ENCODE assay signal across 8 cellular contexts in the genomic region with DNA sequence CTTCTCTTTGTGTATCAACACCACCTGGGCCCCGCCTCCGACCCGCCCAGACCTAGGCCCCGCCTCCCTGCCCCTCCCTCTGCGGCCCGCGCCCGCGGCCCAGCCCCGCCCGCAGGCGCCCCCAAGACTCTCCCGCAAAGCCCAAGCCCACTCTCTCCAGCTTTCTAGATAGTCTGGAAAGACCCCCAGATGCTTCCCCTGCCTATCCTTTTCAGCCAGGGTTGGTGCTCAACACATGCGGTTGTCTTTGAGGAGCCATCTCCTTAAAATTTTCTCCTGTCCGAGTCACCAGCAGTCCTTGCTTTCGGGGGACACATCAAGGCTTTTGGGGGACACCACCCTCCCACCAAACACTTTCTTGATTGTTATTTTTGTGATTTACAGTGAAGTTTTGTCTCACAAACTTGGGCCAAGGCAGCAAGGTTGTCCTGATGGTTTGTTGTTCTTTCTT. TPM values are rescaled to one million over a fixed set of nuclear protein-coding genes. Genes with fewer than 3 reads are reported as not detected.
DNase-seq lines count a peak whose midpoint lies in the region; ATAC-seq and TF ChIP-seq lines count a peak whose summit lies in the region.

No MANE protein-coding gene starts in this region.

- H3K4me1 ChIP-seq in adipocyte (ENCODE audit: control insufficient read depth, insufficient read depth, low read length) (peaks cover 18% of the 10 kb centered on the region), left lung (peaks cover 22 to 37% of the 10 kb centered on the region in 2 donors), thoracic aorta (ENCODE audit: control insufficient read depth in 1 of 2, low read depth in 2 of 2) (peaks cover 25 to 35% of the 10 kb centered on the region in 2 donors)

- H3K27ac ChIP-seq in left lung (peak overlapping the region; percentile 98 to 99), thoracic aorta (peak overlapping the region; percentile 96 to 99)

- peaks cover 49% of the 10 kb centered on the region for H3K4me1 Mint-ChIP-seq in activated naive CD4-positive, alpha-beta T cell treated with anti-CD3 and anti-CD28 coated beads, Interleukin-2, amount 10 ng/mL, durations not matched to agents 7 days and 5 days

- CTCF ChIA-PET in activated naive CD4-positive, alpha-beta T cell treated with anti-CD3 and anti-CD28 coated beads, Interleukin-2, amount 10 ng/mL, durations not matched to agents 7 days and 5 days (lab: Charles Lee): no interaction called here

- TF ChIP-seq CTCF in left lung (IDR thresholded peaks at IDR 0.05) (no peak), thoracic aorta (IDR thresholded peaks at IDR 0.05) (no peak)

- H3K27me3 Mint-ChIP-seq in activated naive CD4-positive, alpha-beta T cell treated with anti-CD3 and anti-CD28 coated beads, Interleukin-2, amount 10 ng/mL, durations not matched to agents 7 days and 5 days: peaks cover 12% of the 10 kb centered on the region

- peak; percentile 94 for ATAC-seq in left lung
- ATAC-seq in thoracic aorta (ENCODE audit: insufficient number of reproducible peaks, low FRiP score, low read depth): no peak
- ATAC-seq in HG02840 (IDR thresholded peaks at IDR 0.05; ENCODE audit: low FRiP score, unreplicated experiment): no peak
- ATAC-seq in left lobe of liver: no peak

- H3K36me3 ChIP-seq in adipocyte (ENCODE audit: control insufficient read depth, insufficient read depth, low read length, severe bottlenecking): peaks cover 33% of the 10 kb centered on the region
- peaks cover 11 to 32% of the 10 kb centered on the region in 2 donors for H3K36me3 ChIP-seq in left lung
- peaks cover 24% of the 10 kb centered on the region for H3K36me3 ChIP-seq in thoracic aorta

- peaks cover 48% of the 10 kb centered on the region for H3K36me3 Mint-ChIP-seq in activated naive CD4-positive, alpha-beta T cell treated with anti-CD3 and anti-CD28 coated beads, Interleukin-2, amount 10 ng/mL, durations not matched to agents 7 days and 5 days

- peak overlapping the region; percentile 98 for H3K4me3 Mint-ChIP-seq in activated naive CD4-positive, alpha-beta T cell treated with anti-CD3 and anti-CD28 coated beads, Interleukin-2, amount 10 ng/mL, durations not matched to agents 7 days and 5 days

- H3K9me3 ChIP-seq in adipocyte (ENCODE audit: control insufficient read depth, low read length) (no peaks in the 10 kb centered on the region), left lung (no peaks in the 10 kb centered on the region), thoracic aorta (no peaks in the 10 kb centered on the region)

- H3K9me3 Mint-ChIP-seq in activated naive CD4-positive, alpha-beta T cell treated with anti-CD3 and anti-CD28 coated beads, Interleukin-2, amount 10 ng/mL, durations not matched to agents 7 days and 5 days: no peaks in the 10 kb centered on the region

- peak overlapping the region; percentile 99 for H3K27ac Mint-ChIP-seq in activated naive CD4-positive, alpha-beta T cell treated with anti-CD3 and anti-CD28 coated beads, Interleukin-2, amount 10 ng/mL, durations not matched to agents 7 days and 5 days

- DNase-seq in activated naive CD4-positive, alpha-beta T cell treated with anti-CD3 and anti-CD28 coated beads, Interleukin-2, amount 10 ng/mL, durations not matched to agents 7 days and 5 days: no peak
- no peak for DNase-seq in activated naive CD4-positive, alpha-beta T cell treated with Interleukin-2 at 50 U/mL for 16 hours
- DNase-seq in adipocyte (ENCODE audit: low read depth) (no peak), left lung (no peak), thoracic aorta (ENCODE audit: low spot score) (no peak), iPS-NIHi11 (ENCODE audit: low spot score) (no peak), left lobe of liver (ENCODE audit: low spot score) (no peak)

- intact Hi-C loops in left lung (cut with DNase I): no loop called here

- H3K4me3 ChIP-seq in adipocyte (ENCODE audit: low read length) (peak overlapping the region; percentile 97), left lung (peak overlapping the region; percentile 88), thoracic aorta (peak overlapping the region; percentile 95)

- peak overlapping the region; percentile 90 for H3K9ac ChIP-seq in adipocyte (ENCODE audit: low read length)

- H3K27me3 ChIP-seq in adipocyte (replicated peaks; ENCODE audit: control insufficient read depth, insufficient read depth, low read length): no peaks in the 10 kb centered on the region
- no peaks in the 10 kb centered on the region for H3K27me3 ChIP-seq in left lung
- H3K27me3 ChIP-seq in thoracic aorta (replicated peaks; ENCODE audit: insufficient read depth): no peaks in the 10 kb centered on the region

RNA-seq across cellular contexts. Expression of a gene that starts 0.3 kb away (rescaled TPM):
- total RNA-seq in left lung (100 to 1,000 TPM; 209 to 270 TPM), thoracic aorta (100 to 1,000 TPM; 334 to 384 TPM), left lobe of liver (82.2 TPM)
